Comparison of ENCODE assay signal across 10 cellular contexts in the genomic region with DNA sequence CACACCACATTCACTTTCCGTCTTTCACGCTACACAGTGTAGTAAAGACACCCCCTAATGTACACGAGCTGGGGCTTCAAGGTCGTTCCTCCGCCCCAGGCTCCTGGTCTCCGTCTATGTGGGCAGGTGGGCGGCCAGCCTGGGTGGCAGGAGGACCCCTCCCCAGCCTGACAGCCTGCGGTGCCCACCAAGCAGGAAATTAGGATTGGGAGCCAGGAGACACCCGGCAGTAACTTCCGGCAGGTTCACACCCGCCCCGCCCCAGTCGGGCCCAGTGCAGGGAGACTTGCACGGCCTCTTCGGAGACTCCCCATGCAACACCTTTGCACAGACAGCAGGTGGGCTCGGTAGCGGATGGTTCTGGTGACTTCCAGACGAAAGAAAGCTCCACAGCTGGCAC. TPM values are rescaled to one million over a fixed set of nuclear protein-coding genes. Genes with fewer than 3 reads are reported as not detected.
"Had no signal": no experiment of that assay in that cellular context is flagged by ENCODE, and none has a peak within 500 bp of the region (broad histone marks: within the 10 kb centered on the region; RNA-seq: fewer than 3 reads in every experiment).

No MANE protein-coding gene starts in this region.

- H3K4me2 ChIP-seq: GM23338 had no signal

- FAIRE-seq: H54 had no signal

- H3K9ac ChIP-seq: GM23248 had no signal

- H3K9me3 ChIP-seq: HAP-1 had no signal

- ATAC-seq: GM23338, HCT116 had no signal

- H3K27ac ChIP-seq: GM23248 had no signal

- H3K36me3 ChIP-seq: HAP-1 had no signal

- H3K4me1 Mint-ChIP-seq: GM23338 had no signal

- H3K4me3 ChIP-seq: GM23248, GM23338, HAP-1 had no signal

- H2AFZ ChIP-seq: GM23248, GM23338 had no signal

- H3K4me1 ChIP-seq: HAP-1 had no signal

- H3K4me3 Mint-ChIP-seq: GM23338, HFFc6 had no signal

- DNase-seq: GM23248, GOT3, H7, HCEC 1CT, HFFc6 had no signal

- H3K27ac Mint-ChIP-seq: GM23338, HFFc6 had no signal

RNA-seq across cellular contexts. Expression of gene ADGRA1, which starts 27.7 kb away (rescaled TPM):
- total RNA-seq: GM23248, H4, HFFc6 had no signal
- polyA plus RNA-seq: GM23248 had no signal
